ENCODE assay signal across 1 cellular context in the genomic region with DNA sequence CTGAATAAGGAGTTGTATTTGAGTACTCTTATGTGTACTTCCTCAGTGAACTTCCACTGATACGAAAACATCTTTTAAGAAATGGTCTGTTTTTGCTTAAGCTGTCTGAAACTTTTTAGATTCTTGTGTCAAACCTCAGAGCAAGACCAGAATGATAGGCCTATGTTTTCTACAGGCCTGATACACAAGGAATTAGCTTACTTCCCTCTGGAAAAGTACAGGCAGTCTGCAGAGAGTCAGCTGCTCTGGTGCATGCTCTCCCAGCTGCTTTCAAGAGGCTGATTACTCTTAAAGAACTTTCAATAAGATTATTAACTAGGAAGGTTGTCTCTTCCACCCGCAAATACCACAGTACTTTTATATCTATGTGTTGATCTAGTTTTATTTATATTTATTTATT.
TF ChIP-seq lines count a peak whose summit lies in the region.

No MANE protein-coding gene starts in this region.

TF ChIP-seq in HepG2, 621 proteins besides CTCF, POLR2A, EP300 and RAD21 (continued from another document):
- TF ChIP-seq ZBTB39 (CRISPR knock-in tag; IDR thresholded peaks at IDR 0.05) (no peak), ZSCAN29 (CRISPR knock-in tag; conservative IDR thresholded peaks at IDR 0.05) (no peak), ZUFSP (CRISPR knock-in tag; IDR thresholded peaks at IDR 0.05; ENCODE audit: borderline replicate concordance) (no peak), RBAK (CRISPR knock-in tag; IDR thresholded peaks at IDR 0.05) (no peak)
